1 cellular context compared by ENCODE assay signal in the genomic region with DNA sequence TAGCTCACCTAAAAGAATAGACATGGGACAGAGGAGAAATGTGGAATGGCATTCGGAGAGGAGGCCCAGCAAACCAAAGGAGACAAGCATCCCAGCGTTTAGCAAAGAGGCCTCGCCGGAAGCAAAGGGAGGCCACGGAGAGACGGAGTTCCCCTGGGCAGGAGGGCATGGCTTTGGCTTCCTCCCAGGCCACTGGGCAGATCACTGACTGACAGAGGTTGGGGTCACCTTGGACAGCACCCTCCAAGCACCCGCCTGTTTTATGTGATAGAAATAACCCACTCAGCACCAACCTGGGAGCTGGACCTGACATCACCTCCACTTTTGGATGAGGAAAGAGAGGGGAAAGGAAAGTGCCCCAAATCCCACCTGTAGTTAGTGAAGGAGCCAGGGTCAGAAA.
A peak's percentile ranks its signal among the peaks of the same experiment; 100 is the strongest.
TF ChIP-seq lines count a peak whose summit lies in the region.

No MANE protein-coding gene starts in this region.

TF ChIP-seq in HCT116, 20 proteins besides CTCF, POLR2A, EP300 and RAD21:
- no peak for TF ChIP-seq YY1 (IDR thresholded peaks at IDR 0.05; ENCODE audit: extremely low read depth, insufficient replicate concordance, low read depth, low read length)
- no peak for TF ChIP-seq CEBPB (IDR thresholded peaks at IDR 0.05; ENCODE audit: low read depth)
- TF ChIP-seq REST (IDR thresholded peaks at IDR 0.05; ENCODE audit: low read depth), result peak; percentile 11
